8 cellular contexts compared by ENCODE assay signal in the genomic region with DNA sequence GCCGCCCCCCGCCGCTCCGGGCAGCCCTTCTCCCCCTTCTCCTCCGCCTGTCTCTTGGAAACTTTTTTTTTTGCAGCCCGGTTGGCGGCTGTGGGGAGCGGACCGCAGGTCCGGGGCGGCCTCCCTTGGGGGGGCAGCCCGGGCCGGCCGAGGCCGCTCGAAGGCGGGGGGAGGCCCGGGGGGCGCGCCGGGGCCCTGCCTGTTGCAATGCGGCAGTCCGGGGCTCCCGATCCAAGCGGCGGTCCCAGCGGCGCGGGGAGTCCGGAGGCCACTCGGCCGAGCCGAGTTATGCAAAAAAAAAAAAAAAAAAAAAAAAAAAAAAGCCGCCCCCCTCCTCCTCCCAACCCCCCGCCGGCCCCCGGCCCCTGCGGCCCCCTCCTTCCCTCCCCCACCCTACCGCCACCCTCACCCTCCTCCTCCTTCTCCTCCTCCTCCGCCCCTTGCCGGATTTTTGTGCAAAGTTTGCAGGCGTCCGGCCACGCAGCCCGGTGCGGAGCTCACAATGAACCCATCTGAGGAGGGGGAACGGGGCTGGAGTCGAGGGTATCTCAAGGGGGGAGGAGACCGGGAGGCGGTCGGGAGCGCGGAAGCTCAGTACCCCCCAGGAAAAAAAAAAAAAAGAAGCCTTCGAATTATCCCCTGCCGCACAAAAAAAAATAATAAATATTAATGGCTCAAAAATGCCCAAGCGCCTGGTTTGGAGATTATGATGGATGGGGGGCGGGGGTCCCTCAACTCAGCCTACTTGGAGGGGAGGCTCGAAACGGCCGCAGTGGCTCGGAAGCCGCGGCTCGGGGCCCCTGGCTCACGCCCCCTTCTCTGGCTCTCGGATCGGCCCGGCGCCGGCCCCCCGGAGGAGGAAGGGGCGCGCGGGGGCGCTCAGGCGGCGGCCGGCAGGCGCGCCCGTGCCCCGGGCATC. TPM values are rescaled to one million over a fixed set of nuclear protein-coding genes. Genes with fewer than 3 reads are reported as not detected.
DNase-seq lines count a peak whose midpoint lies in the region; ATAC-seq and TF ChIP-seq lines count a peak whose summit lies in the region.

A gene (minus strand): TSS at position 291 of the 919 bp plus-strand sequence. CDS start 338 bp downstream, outside the sequence.

- 1% methylated on average over 77 of the region's 82 CpGs for WGBS in liver
- WGBS in thyroid gland, 2 donors = 1% methylated on average over 28 to 48 of the region's 82 CpGs

- H3K36me3 ChIP-seq in brain microvascular endothelial cell (replicated peaks) (no peaks in the 10 kb centered on the region), liver (ENCODE audit: control insufficient read depth in 4 of 4, insufficient read depth in 3 of 4, low read depth in 1 of 4, low read length in 3 of 4) (no peaks in the 10 kb centered on the region), thyroid gland (no peaks in the 10 kb centered on the region)

- no peak for TF ChIP-seq RAD21 in liver (IDR thresholded peaks at IDR 0.05)

- peaks cover 9 to 34% (median 20%) of the 10 kb centered on the region in 4 donors for H3K4me1 ChIP-seq in liver (ENCODE audit: control insufficient read depth in 4 of 4, insufficient read depth in 4 of 4, low read length in 3 of 4)
- H3K4me1 ChIP-seq in thyroid gland = peaks cover 27 to 28% of the 10 kb centered on the region in 2 donors

- CTCF ChIA-PET in AG04449 (lab: Yijun Ruan, JAX) = interaction anchor here (1.8 to 3.1 kb wide), 2 partner anchors 20 to 304 kb away, joined by 4 to 15 read pairs; no protein-coding TSS in a partner anchor

- no peak for DNase-seq in AG04449 (ENCODE audit: low read depth, low spot score)
- DNase-seq in brain microvascular endothelial cell = no peak
- DNase-seq in thyroid gland = peak; percentile 19 to 20
- DNase-seq in putamen (ENCODE audit: low spot score) = no peak

- intact Hi-C loops in thyroid gland (cut with DNase I) = loop anchor here (5.0 kb wide), 1 partner anchor 369 kb away; no protein-coding TSS in a partner anchor

- TF ChIP-seq CTCF in AG04449 (IDR thresholded peaks at IDR 0.05; ENCODE audit: insufficient read depth, low read length, missing control alignments) = no peak
- TF ChIP-seq CTCF in brain microvascular endothelial cell (IDR thresholded peaks at IDR 0.05; ENCODE audit: low read depth, low read length, missing control alignments) = no peak
- no peak for TF ChIP-seq CTCF in liver (IDR thresholded peaks at IDR 0.05; ENCODE audit: low read depth, low read length, missing input control)
- TF ChIP-seq CTCF in thyroid gland (IDR thresholded peaks at IDR 0.05) = no peak

- H3K27me3 ChIP-seq in brain microvascular endothelial cell (replicated peaks) (peaks cover 2% of the 10 kb centered on the region), liver (ENCODE audit: control insufficient read depth in 4 of 4, insufficient read depth in 4 of 4, low read length in 3 of 4) (peaks cover 0 to 4% (median under 1%) of the 10 kb centered on the region in 4 donors), thyroid gland (no peaks in the 10 kb centered on the region)

- ATAC-seq in HG03097 (IDR thresholded peaks at IDR 0.05; ENCODE audit: low FRiP score, unreplicated experiment) (peak; percentile 13), HG02970 (IDR thresholded peaks at IDR 0.05; ENCODE audit: low FRiP score, unreplicated experiment) (no peak), HG03196 (IDR thresholded peaks at IDR 0.05; ENCODE audit: unreplicated experiment) (no peak)

- POLR2A ChIA-PET in AG04449 (lab: Yijun Ruan, JAX) = no interaction called here

- H3K4me3 ChIP-seq in AG04449 (ENCODE audit: low read depth, low read length) = peak within 1 kb of the TSS; percentile 59
- H3K4me3 ChIP-seq in brain microvascular endothelial cell (ENCODE audit: low read depth, low read length) = peak within 1 kb of the TSS; percentile 53
- peak within 1 kb of the TSS in 2 of 3 donors; percentile 47 to 59 for H3K4me3 ChIP-seq in liver (ENCODE audit: low read depth in 1 of 3, low read length in 3 of 3)
- H3K4me3 ChIP-seq in thyroid gland (replicated peaks in 1 of 3) = peak within 1 kb of the TSS; percentile 34 to 80 (median 69)

- no peak for TF ChIP-seq POLR2A in thyroid gland (IDR thresholded peaks at IDR 0.05)

- in situ Hi-C loops in brain microvascular endothelial cell (cut with HindIII; ENCODE audit: low pct_ligation_motif_present, low sequenced_read_pairs) = no loop called here

- no peak within 1 kb of the TSS for H3K9ac ChIP-seq in liver (ENCODE audit: low read depth in 1 of 2, low read length in 2 of 2)

- no peaks in the 10 kb centered on the region for H3K9me3 ChIP-seq in liver (ENCODE audit: control insufficient read depth in 4 of 4, low read length in 3 of 4)
- no peaks in the 10 kb centered on the region for H3K9me3 ChIP-seq in thyroid gland

- H3K27ac ChIP-seq in brain microvascular endothelial cell (no peak within 1 kb of the TSS), liver (ENCODE audit: low read depth in 1 of 2, low read length in 2 of 2) (peak within 1 kb of the TSS; percentile 73 to 77), thyroid gland (peak within 1 kb of the TSS; percentile 58 to 89 (median 83))

TF ChIP-seq in liver, 16 proteins besides CTCF, POLR2A, EP300 and RAD21:
- no peak for TF ChIP-seq GABPA (IDR thresholded peaks at IDR 0.05 in 1 of 2, conservative IDR thresholded peaks at IDR 0.05 in 1 of 2)
- no peak for TF ChIP-seq TAF1 (conservative IDR thresholded peaks at IDR 0.05)
- TF ChIP-seq JUND (IDR thresholded peaks at IDR 0.05) = no peak
- TF ChIP-seq, protein P1, sequence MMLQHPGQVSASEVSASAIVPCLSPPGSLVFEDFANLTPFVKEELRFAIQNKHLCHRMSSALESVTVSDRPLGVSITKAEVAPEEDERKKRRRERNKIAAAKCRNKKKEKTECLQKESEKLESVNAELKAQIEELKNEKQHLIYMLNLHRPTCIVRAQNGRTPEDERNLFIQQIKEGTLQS (IDR thresholded peaks at IDR 0.05) = no peak
- no peak for TF ChIP-seq HNF4A (conservative IDR thresholded peaks at IDR 0.05)
- TF ChIP-seq, protein P2, sequence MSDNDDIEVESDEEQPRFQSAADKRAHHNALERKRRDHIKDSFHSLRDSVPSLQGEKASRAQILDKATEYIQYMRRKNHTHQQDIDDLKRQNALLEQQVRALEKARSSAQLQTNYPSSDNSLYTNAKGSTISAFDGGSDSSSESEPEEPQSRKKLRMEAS (IDR thresholded peaks at IDR 0.05) = no peak
- TF ChIP-seq RXRA (IDR thresholded peaks at IDR 0.05) = no peak
- no peak for TF ChIP-seq FOXA2 (IDR thresholded peaks at IDR 0.05)
- TF ChIP-seq EGR1 (IDR thresholded peaks at IDR 0.05; ENCODE audit: low read depth in 2 of 2) = no peak
- no peak for TF ChIP-seq HNF4G (IDR thresholded peaks at IDR 0.05)
- no peak for TF ChIP-seq YY1 (IDR thresholded peaks at IDR 0.05)
- TF ChIP-seq, protein P3, sequence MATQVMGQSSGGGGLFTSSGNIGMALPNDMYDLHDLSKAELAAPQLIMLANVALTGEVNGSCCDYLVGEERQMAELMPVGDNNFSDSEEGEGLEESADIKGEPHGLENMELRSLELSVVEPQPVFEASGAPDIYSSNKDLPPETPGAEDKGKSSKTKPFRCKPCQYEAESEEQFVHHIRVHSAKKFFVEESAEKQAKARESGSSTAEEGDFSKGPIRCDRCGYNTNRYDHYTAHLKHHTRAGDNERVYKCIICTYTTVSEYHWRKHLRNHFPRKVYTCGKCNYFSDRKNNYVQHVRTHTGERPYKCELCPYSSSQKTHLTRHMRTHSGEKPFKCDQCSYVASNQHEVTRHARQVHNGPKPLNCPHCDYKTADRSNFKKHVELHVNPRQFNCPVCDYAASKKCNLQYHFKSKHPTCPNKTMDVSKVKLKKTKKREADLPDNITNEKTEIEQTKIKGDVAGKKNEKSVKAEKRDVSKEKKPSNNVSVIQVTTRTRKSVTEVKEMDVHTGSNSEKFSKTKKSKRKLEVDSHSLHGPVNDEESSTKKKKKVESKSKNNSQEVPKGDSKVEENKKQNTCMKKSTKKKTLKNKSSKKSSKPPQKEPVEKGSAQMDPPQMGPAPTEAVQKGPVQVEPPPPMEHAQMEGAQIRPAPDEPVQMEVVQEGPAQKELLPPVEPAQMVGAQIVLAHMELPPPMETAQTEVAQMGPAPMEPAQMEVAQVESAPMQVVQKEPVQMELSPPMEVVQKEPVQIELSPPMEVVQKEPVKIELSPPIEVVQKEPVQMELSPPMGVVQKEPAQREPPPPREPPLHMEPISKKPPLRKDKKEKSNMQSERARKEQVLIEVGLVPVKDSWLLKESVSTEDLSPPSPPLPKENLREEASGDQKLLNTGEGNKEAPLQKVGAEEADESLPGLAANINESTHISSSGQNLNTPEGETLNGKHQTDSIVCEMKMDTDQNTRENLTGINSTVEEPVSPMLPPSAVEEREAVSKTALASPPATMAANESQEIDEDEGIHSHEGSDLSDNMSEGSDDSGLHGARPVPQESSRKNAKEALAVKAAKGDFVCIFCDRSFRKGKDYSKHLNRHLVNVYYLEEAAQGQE (IDR thresholded peaks at IDR 0.05) = no peak
- TF ChIP-seq, protein P4, sequence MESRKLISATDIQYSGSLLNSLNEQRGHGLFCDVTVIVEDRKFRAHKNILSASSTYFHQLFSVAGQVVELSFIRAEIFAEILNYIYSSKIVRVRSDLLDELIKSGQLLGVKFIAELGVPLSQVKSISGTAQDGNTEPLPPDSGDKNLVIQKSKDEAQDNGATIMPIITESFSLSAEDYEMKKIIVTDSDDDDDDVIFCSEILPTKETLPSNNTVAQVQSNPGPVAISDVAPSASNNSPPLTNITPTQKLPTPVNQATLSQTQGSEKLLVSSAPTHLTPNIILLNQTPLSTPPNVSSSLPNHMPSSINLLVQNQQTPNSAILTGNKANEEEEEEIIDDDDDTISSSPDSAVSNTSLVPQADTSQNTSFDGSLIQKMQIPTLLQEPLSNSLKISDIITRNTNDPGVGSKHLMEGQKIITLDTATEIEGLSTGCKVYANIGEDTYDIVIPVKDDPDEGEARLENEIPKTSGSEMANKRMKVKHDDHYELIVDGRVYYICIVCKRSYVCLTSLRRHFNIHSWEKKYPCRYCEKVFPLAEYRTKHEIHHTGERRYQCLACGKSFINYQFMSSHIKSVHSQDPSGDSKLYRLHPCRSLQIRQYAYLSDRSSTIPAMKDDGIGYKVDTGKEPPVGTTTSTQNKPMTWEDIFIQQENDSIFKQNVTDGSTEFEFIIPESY (IDR thresholded peaks at IDR 0.05) = no peak
- TF ChIP-seq SP1 (IDR thresholded peaks at IDR 0.05) = no peak
- TF ChIP-seq NR2F2 (IDR thresholded peaks at IDR 0.05) = no peak
- no peak for TF ChIP-seq FOXA1 (IDR thresholded peaks at IDR 0.05)

RNA-seq across cellular contexts. Expression of the gene that starts here (rescaled TPM):
- total RNA-seq in liver (1 to 10 TPM in 1 of 2 donors, under 1 TPM in 1; 0.42 to 1.6 TPM), thyroid gland (10 to 100 TPM in 1 of 4 donors, 1 to 10 TPM in 3; 7.4 to 10.0 (median 8.5) TPM)
- polyA plus RNA-seq in liver = under 1 TPM; 0.24 to 0.37 TPM

Comparison
In these comparisons a context has a peak if more than half of its experiments do, and no peak if none do; other contexts are left out.
1. DNase-seq: peak in thyroid gland (2 of 2); none in AG04449 (single experiment), brain microvascular endothelial cell (single experiment) and putamen (single experiment).
2. Peak in every context shown above with its lines, with median percentiles within 50 percentile points of each other: H3K4me3 ChIP-seq.